Comparison of ENCODE assay signal across 20 cellular contexts in genomic region chr6:18245079-18245478, GRCh38. TPM values are rescaled to one million over a fixed set of nuclear protein-coding genes. Genes with fewer than 3 reads are reported as not detected.
A peak's percentile ranks its signal among the peaks of the same experiment; 100 is the strongest.
DNase-seq lines count a peak whose midpoint lies in the region; ATAC-seq and TF ChIP-seq lines count a peak whose summit lies in the region.
"Had no signal": no experiment of that assay in that cellular context is flagged by ENCODE, and none has a peak within 500 bp of the region (broad histone marks: within the 10 kb centered on the region; RNA-seq: fewer than 3 reads in every experiment).

No MANE protein-coding gene starts in this region.

- H3K36me3 ChIP-seq in CD8-positive, alpha-beta T cell (ENCODE audit: insufficient read depth, low read length): no peaks in the 10 kb centered on the region
- H3K36me3 ChIP-seq in mucosa of descending colon (ENCODE audit: low read depth): no peaks in the 10 kb centered on the region

- H3K9me3 ChIP-seq in CD8-positive, alpha-beta T cell (ENCODE audit: low read length): no peaks in the 10 kb centered on the region
- no peaks in the 10 kb centered on the region for H3K9me3 ChIP-seq in mucosa of descending colon
- H3K9me3 ChIP-seq: BLaER1, HAP-1, SJSA1 had no signal

- H3K4me1 Mint-ChIP-seq in T-helper 2 cell treated with Interferon-gamma antibody and Interleukin-4, amounts not matched to agents 5 μg/mL and 100 μg/mL, for 36 hours (ENCODE audit: low read depth): peaks cover 52% of the 10 kb centered on the region
- H3K4me1 Mint-ChIP-seq in CD8-positive, alpha-beta T cell (ENCODE audit: low read depth): peaks cover 46% of the 10 kb centered on the region
- H3K4me1 Mint-ChIP-seq in activated naive CD8-positive, alpha-beta T cell treated with anti-CD3 and anti-CD28 coated beads for 36 hours: peaks cover 54% of the 10 kb centered on the region

- POLR2A ChIA-PET in CD8-positive, alpha-beta T cell (lab: Charles Lee): no interaction called here

- intact Hi-C loops in CD8-positive, alpha-beta T cell (cut with DNase I, micrococcal nuclease): no loop called here
- intact Hi-C loops in mucosa of descending colon (cut with DNase I, micrococcal nuclease): no loop called here

- peaks cover 86% of the 10 kb centered on the region for H3K36me3 Mint-ChIP-seq in T-helper 2 cell treated with Interferon-gamma antibody and Interleukin-4, amounts not matched to agents 5 μg/mL and 100 μg/mL, for 36 hours (ENCODE audit: low read depth)
- peaks cover 79% of the 10 kb centered on the region for H3K36me3 Mint-ChIP-seq in CD8-positive, alpha-beta T cell
- H3K36me3 Mint-ChIP-seq in activated naive CD8-positive, alpha-beta T cell treated with anti-CD3 and anti-CD28 coated beads for 36 hours: peaks cover 85% of the 10 kb centered on the region

- CTCF ChIA-PET in CD8-positive, alpha-beta T cell (lab: Charles Lee): no interaction called here

- no peak for DNase-seq in T-helper 2 cell treated with Interferon-gamma antibody and Interleukin-4, amounts not matched to agents 5 μg/mL and 100 μg/mL, for 36 hours (ENCODE audit: low spot score)
- DNase-seq in T-helper 2 cell (no peak), mucosa of descending colon (no peak), KG1 (lab: John Stamatoyannopoulos, UW) (no peak), NOMO-1 treated with dmso at 0.1 percent for 144 hours (lab: John Stamatoyannopoulos, UW; ENCODE audit: unreplicated experiment) (no peak), SHP77 treated with DMSO at 0.1 percent for 48 hours (lab: John Stamatoyannopoulos, UW) (no peak)
- DNase-seq in CD8-positive, alpha-beta T cell: no peak
- no peak for DNase-seq in activated naive CD8-positive, alpha-beta T cell treated with anti-CD3 and anti-CD28 coated beads for 36 hours
- DNase-seq: COR-L47, DMS153, NCI-H146, NCI-H2081 treated with DMSO at 0.1 percent for 48 hours, NCI-H226, NCI-H526 treated with DMSO at 0.1 percent for 48 hours, OCI-M1, RPMI8226 had no signal

- no peak for TF ChIP-seq CTCF in CD8-positive, alpha-beta T cell (IDR thresholded peaks at IDR 0.05)
- TF ChIP-seq CTCF in mucosa of descending colon (IDR thresholded peaks at IDR 0.05): no peak

- no peaks in the 10 kb centered on the region for H3K27me3 ChIP-seq in CD8-positive, alpha-beta T cell (ENCODE audit: insufficient read depth, low read length)
- H3K27me3 ChIP-seq: BLaER1, SJSA1 had no signal

- ATAC-seq in CD8-positive, alpha-beta T cell: no peak
- ATAC-seq in mucosa of descending colon: peak; percentile 52

- no peak overlapping the region for H3K4me3 ChIP-seq in CD8-positive, alpha-beta T cell (ENCODE audit: low read depth, low read length)
- H3K4me3 ChIP-seq in mucosa of descending colon: no peak overlapping the region
- H3K4me3 ChIP-seq: BLaER1, HAP-1, SJSA1 had no signal

- no peaks in the 10 kb centered on the region for H3K4me1 ChIP-seq in CD8-positive, alpha-beta T cell (ENCODE audit: insufficient read depth, low read length)
- no peaks in the 10 kb centered on the region for H3K4me1 ChIP-seq in mucosa of descending colon (ENCODE audit: low read depth)
- H3K4me1 ChIP-seq: BLaER1 had no signal

- H3K27ac ChIP-seq in CD8-positive, alpha-beta T cell (ENCODE audit: low read depth, low read length): no peak overlapping the region
- H3K27ac ChIP-seq: 22Rv1, BLaER1, SJSA1 had no signal

- peaks cover 6% of the 10 kb centered on the region for H3K9me3 Mint-ChIP-seq in T-helper 2 cell treated with Interferon-gamma antibody and Interleukin-4, amounts not matched to agents 5 μg/mL and 100 μg/mL, for 36 hours
- no peaks in the 10 kb centered on the region for H3K9me3 Mint-ChIP-seq in CD8-positive, alpha-beta T cell
- H3K9me3 Mint-ChIP-seq in activated naive CD8-positive, alpha-beta T cell treated with anti-CD3 and anti-CD28 coated beads for 36 hours: peaks cover 12% of the 10 kb centered on the region

- H3K27me3 Mint-ChIP-seq in T-helper 2 cell treated with Interferon-gamma antibody and Interleukin-4, amounts not matched to agents 5 μg/mL and 100 μg/mL, for 36 hours (ENCODE audit: low read depth): no peaks in the 10 kb centered on the region
- no peaks in the 10 kb centered on the region for H3K27me3 Mint-ChIP-seq in CD8-positive, alpha-beta T cell (ENCODE audit: low read depth)
- H3K27me3 Mint-ChIP-seq in activated naive CD8-positive, alpha-beta T cell treated with anti-CD3 and anti-CD28 coated beads for 36 hours: no peaks in the 10 kb centered on the region

- H3K27ac Mint-ChIP-seq in T-helper 2 cell treated with Interferon-gamma antibody and Interleukin-4, amounts not matched to agents 5 μg/mL and 100 μg/mL, for 36 hours: peak overlapping the region; percentile 50
- H3K27ac Mint-ChIP-seq in CD8-positive, alpha-beta T cell: peak overlapping the region; percentile 60
- H3K27ac Mint-ChIP-seq in activated naive CD8-positive, alpha-beta T cell treated with anti-CD3 and anti-CD28 coated beads for 36 hours: peak overlapping the region; percentile 62

- H3K4me3 Mint-ChIP-seq in T-helper 2 cell treated with Interferon-gamma antibody and Interleukin-4, amounts not matched to agents 5 μg/mL and 100 μg/mL, for 36 hours: no peak overlapping the region
- no peak overlapping the region for H3K4me3 Mint-ChIP-seq in CD8-positive, alpha-beta T cell
- H3K4me3 Mint-ChIP-seq in activated naive CD8-positive, alpha-beta T cell treated with anti-CD3 and anti-CD28 coated beads for 36 hours: no peak overlapping the region

RNA-seq across cellular contexts. Expression of gene DEK, which starts 19.3 kb away (rescaled TPM):
- total RNA-seq in CD8-positive, alpha-beta T cell: 10 to 100 TPM; 39.5 to 47.5 TPM
- 100 to 1,000 TPM; 223 to 241 TPM for total RNA-seq in activated naive CD8-positive, alpha-beta T cell treated with anti-CD3 and anti-CD28 coated beads for 36 hours
- total RNA-seq in mucosa of descending colon: 100 to 1,000 TPM in 1 of 3 donors, 10 to 100 TPM in 2; 75.6 to 123 (median 85.0) TPM
